11 cellular contexts compared by ENCODE assay signal in genomic region chr2:183192343-183192742, GRCh38.
"Had no signal": no experiment of that assay in that cellular context is flagged by ENCODE, and none has a peak within 500 bp of the region (broad histone marks: within the 10 kb centered on the region; RNA-seq: fewer than 3 reads in every experiment).

No MANE protein-coding gene starts in this region.

- H3K27ac ChIP-seq: GM23248 had no signal

- DNase-seq: GM23248, GOT3, H7, H9, HCEC 1CT, HFFc6 had no signal

- H3K9me3 ChIP-seq: HAP-1 had no signal

- H3K4me1 ChIP-seq: HAP-1 had no signal

- H3K4me2 ChIP-seq: GM23338 had no signal

- H3K4me3 ChIP-seq: GM23248, GM23338, HAP-1 had no signal

- ATAC-seq: GM23338, HCT116 had no signal

- FAIRE-seq: H1, H54 had no signal

- H3K9ac ChIP-seq: GM23248 had no signal

- H2AFZ ChIP-seq: GM23248, GM23338 had no signal
